In genomic region chr11:61895718-61896059, GRCh38 we compare ENCODE assay signal across 15 cellular contexts. TPM values are rescaled to one million over a fixed set of nuclear protein-coding genes. Genes with fewer than 3 reads are reported as not detected.
DNase-seq lines count a peak whose midpoint lies in the region; ATAC-seq and TF ChIP-seq lines count a peak whose summit lies in the region.
"Had no signal": no experiment of that assay in that cellular context is flagged by ENCODE, and none has a peak within 500 bp of the region (broad histone marks: within the 10 kb centered on the region; RNA-seq: fewer than 3 reads in every experiment).

No MANE protein-coding gene starts in this region.

- CTCF ChIA-PET in RWPE1 (lab: Yijun Ruan, JAX), result interaction anchor here (1.2 to 5.3 kb wide), 3 partner anchors 23 to 212 kb away, joined by 5 to 62 read pairs (median 14); no protein-coding TSS in a partner anchor

- peaks cover 17% of the 10 kb centered on the region for H3K4me1 Mint-ChIP-seq in memory B cell
- H3K4me1 Mint-ChIP-seq in stimulated activated memory B cell treated with anti-CD40 and anti-IgM and Interleukin-4, amounts not matched to agents 10 μg/mL and 1 μg/mL and 100 μg/mL, for 72 hours, result peaks cover 43% of the 10 kb centered on the region

- H3K27ac ChIP-seq in RWPE1 (peak overlapping the region; percentile 90), WERI-Rb-1 (no peak overlapping the region)

- no peaks in the 10 kb centered on the region for H3K9me3 Mint-ChIP-seq in memory B cell
- no peaks in the 10 kb centered on the region for H3K9me3 Mint-ChIP-seq in stimulated activated memory B cell treated with anti-CD40 and anti-IgM and Interleukin-4, amounts not matched to agents 10 μg/mL and 1 μg/mL and 100 μg/mL, for 72 hours
- H3K9me3 Mint-ChIP-seq: CD8-positive, alpha-beta memory T cell; H9 had no signal

- intact Hi-C loops in left cardiac atrium (cut with DNase I), result loop anchor here (5.0 kb wide), 4 partner anchors 52 to 212 kb away; no protein-coding TSS in a partner anchor

- POLR2A ChIA-PET in RWPE1 (lab: Yijun Ruan, JAX; ENCODE audit: low non-redundant PET), result interaction anchor here (0.5 kb wide), 1 partner anchor 125 kb away, joined by 5 read pairs; no protein-coding TSS in a partner anchor

- no peaks in the 10 kb centered on the region for H3K9me3 ChIP-seq in WERI-Rb-1 (ENCODE audit: severe bottlenecking)
- H3K9me3 ChIP-seq: BLaER1 treated with 17β-estradiol and CSF1 and Interleukin-3, amounts not matched to agents 10 nM and 100 nM had no signal

- ATAC-seq in memory B cell (ENCODE audit: low read depth), result no peak
- ATAC-seq in stimulated activated memory B cell treated with anti-CD40 and anti-IgM and Interleukin-4, amounts not matched to agents 10 μg/mL and 1 μg/mL and 100 μg/mL, for 72 hours, result no peak
- no peak for ATAC-seq in HG03280 (IDR thresholded peaks at IDR 0.05; ENCODE audit: unreplicated experiment)
- ATAC-seq in left cardiac atrium, result no peak
- ATAC-seq: GM12878 had no signal

- no peak for DNase-seq in RWPE1 (ENCODE audit: low spot score)
- no peak for DNase-seq in memory B cell (ENCODE audit: low spot score in 2 of 2)
- DNase-seq in WERI-Rb-1, result no peak
- DNase-seq in left cardiac atrium, result no peak
- DNase-seq: CD8-positive, alpha-beta memory T cell; COR-L47; DMS 273 treated with DMSO at 0.1 percent for 48 hours; DMS53; DND-41; EL; H9 had no signal

- no peaks in the 10 kb centered on the region for H3K27me3 ChIP-seq in WERI-Rb-1 (ENCODE audit: insufficient read depth, low read depth, severe bottlenecking)
- H3K27me3 ChIP-seq: BLaER1 treated with 17β-estradiol and CSF1 and Interleukin-3, amounts not matched to agents 10 nM and 100 nM had no signal

- H3K27me3 Mint-ChIP-seq in memory B cell, result no peaks in the 10 kb centered on the region
- H3K27me3 Mint-ChIP-seq in stimulated activated memory B cell treated with anti-CD40 and anti-IgM and Interleukin-4, amounts not matched to agents 10 μg/mL and 1 μg/mL and 100 μg/mL, for 72 hours, result no peaks in the 10 kb centered on the region

- H3K36me3 Mint-ChIP-seq in memory B cell, result no peaks in the 10 kb centered on the region
- no peaks in the 10 kb centered on the region for H3K36me3 Mint-ChIP-seq in stimulated activated memory B cell treated with anti-CD40 and anti-IgM and Interleukin-4, amounts not matched to agents 10 μg/mL and 1 μg/mL and 100 μg/mL, for 72 hours
- H3K36me3 Mint-ChIP-seq: CD8-positive, alpha-beta memory T cell had no signal

- H3K4me3 Mint-ChIP-seq in memory B cell, result no peak overlapping the region
- H3K4me3 Mint-ChIP-seq in stimulated activated memory B cell treated with anti-CD40 and anti-IgM and Interleukin-4, amounts not matched to agents 10 μg/mL and 1 μg/mL and 100 μg/mL, for 72 hours, result no peak overlapping the region
- H3K4me3 Mint-ChIP-seq: H9 had no signal

- TF ChIP-seq CTCF in RWPE1 (conservative IDR thresholded peaks at IDR 0.05; ENCODE audit: low read depth), result no peak
- no peak for TF ChIP-seq CTCF in WERI-Rb-1 (IDR thresholded peaks at IDR 0.05; ENCODE audit: low read depth, low read length)

- no peak overlapping the region for H3K4me3 ChIP-seq in WERI-Rb-1 (ENCODE audit: low read depth, low read length)
- H3K4me3 ChIP-seq: BLaER1 treated with 17β-estradiol and CSF1 and Interleukin-3, amounts not matched to agents 10 nM and 100 nM; GM12878 had no signal

- no peaks in the 10 kb centered on the region for H3K36me3 ChIP-seq in WERI-Rb-1

- H3K27ac Mint-ChIP-seq in memory B cell, result peak overlapping the region; percentile 72
- H3K27ac Mint-ChIP-seq in stimulated activated memory B cell treated with anti-CD40 and anti-IgM and Interleukin-4, amounts not matched to agents 10 μg/mL and 1 μg/mL and 100 μg/mL, for 72 hours, result peak overlapping the region; percentile 38

RNA-seq across cellular contexts. Expression of gene FADS3, which starts 4.3 kb away (rescaled TPM):
- total RNA-seq in left cardiac atrium, result 10 to 100 TPM; 70.5 to 90.6 TPM

RNA-seq across cellular contexts. Expression of gene RAB3IL1, which starts 21.7 kb away (rescaled TPM):
- 10 to 100 TPM; 17.3 to 21.8 TPM for total RNA-seq in left cardiac atrium
- total RNA-seq: GM12878 had no signal

RNA-seq across cellular contexts. Expression of gene BEST1, which starts 54.5 kb away (rescaled TPM):
- total RNA-seq in left cardiac atrium, result 1 to 10 TPM; 3.4 to 3.9 TPM
